Comparison of ENCODE assay signal across 2 cellular contexts in genomic region chr1:1629430-1630190, GRCh38.
TF ChIP-seq lines count a peak whose summit lies in the region.

No MANE protein-coding gene starts in this region.

TF ChIP-seq in SK-N-SH, 30 proteins besides CTCF, POLR2A, EP300 and RAD21 (continued from another document):
- TF ChIP-seq REST (IDR thresholded peaks at IDR 0.05; ENCODE audit: low read depth, low read length) = no peak
- TF ChIP-seq RXRA (IDR thresholded peaks at IDR 0.05; ENCODE audit: borderline replicate concordance, low read depth) = no peak

TF ChIP-seq in SK-N-SH treated with all-trans-retinoic acid at 6 μM for 48 hours, 23 proteins besides CTCF, POLR2A, EP300 and RAD21 (continued from another document):
- no peak for TF ChIP-seq CREB5 (CRISPR knock-in tag; IDR thresholded peaks at IDR 0.05; ENCODE audit: low read depth)
- no peak for TF ChIP-seq TCF4 (CRISPR knock-in tag; IDR thresholded peaks at IDR 0.05; ENCODE audit: borderline replicate concordance)
